ENCODE assay signal across 9 cellular contexts in the genomic region with DNA sequence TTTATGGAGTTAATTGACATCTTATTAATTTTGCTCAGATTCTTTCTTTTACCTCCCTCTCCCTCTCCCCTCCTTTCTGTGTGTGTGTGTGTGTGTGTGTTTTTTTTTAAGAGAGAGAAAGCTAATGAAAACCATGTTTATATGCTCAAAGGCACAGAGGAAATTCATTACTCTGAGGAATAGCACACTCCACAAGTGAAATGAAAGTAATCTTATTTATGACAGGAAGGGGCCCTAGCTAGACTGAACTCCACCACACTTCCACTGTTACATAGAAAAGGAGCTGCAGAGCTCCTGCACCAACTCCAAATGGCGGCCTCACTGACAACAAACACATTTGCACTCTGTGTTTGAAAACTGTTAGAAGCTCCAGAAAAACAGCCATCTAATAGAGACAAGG.
DNase-seq lines count a peak whose midpoint lies in the region; ATAC-seq and TF ChIP-seq lines count a peak whose summit lies in the region.
"Had no signal": no experiment of that assay in that cellular context is flagged by ENCODE, and none has a peak within 500 bp of the region (broad histone marks: within the 10 kb centered on the region; RNA-seq: fewer than 3 reads in every experiment).

No MANE protein-coding gene starts in this region.

- no peaks in the 10 kb centered on the region for H3K9me3 Mint-ChIP-seq in HFFc6
- H3K9me3 Mint-ChIP-seq in T-helper 1 cell treated with Interleukin-12 subunit alpha and Interleukin-12 subunit beta and Interleukin-4 antibody, amounts not matched to agents 30 μg/mL and 1 μg/mL, for 36 hours: no peaks in the 10 kb centered on the region

- H3K36me3 Mint-ChIP-seq in HFFc6 (ENCODE audit: low read depth): peaks cover 9% of the 10 kb centered on the region
- H3K36me3 Mint-ChIP-seq in T-helper 1 cell treated with Interleukin-12 subunit alpha and Interleukin-12 subunit beta and Interleukin-4 antibody, amounts not matched to agents 30 μg/mL and 1 μg/mL, for 36 hours (ENCODE audit: low read depth): no peaks in the 10 kb centered on the region

- H4K91ac ChIP-seq in mesenchymal stem cell (ENCODE audit: low read length): no peak overlapping the region

- peak overlapping the region; percentile 84 for H3K9ac ChIP-seq in mesenchymal stem cell (ENCODE audit: low read length)
- H3K9ac ChIP-seq: KMS-11 had no signal

- H3K27ac Mint-ChIP-seq in HFFc6: peak overlapping the region; percentile 56
- peak overlapping the region; percentile 53 for H3K27ac Mint-ChIP-seq in T-helper 1 cell treated with Interleukin-12 subunit alpha and Interleukin-12 subunit beta and Interleukin-4 antibody, amounts not matched to agents 30 μg/mL and 1 μg/mL, for 36 hours

- H3K36me3 ChIP-seq in mesenchymal stem cell (ENCODE audit: control insufficient read depth in 1 of 2, insufficient read depth in 2 of 2, low read depth in 1 of 2, low read length in 2 of 2): peaks cover 0 to 3% of the 10 kb centered on the region in 2 experiments

- H2BK5ac ChIP-seq in mesenchymal stem cell (ENCODE audit: low read depth, low read length, poor library complexity, severe bottlenecking): no peak overlapping the region

- peaks cover 83% of the 10 kb centered on the region for H3K4me1 Mint-ChIP-seq in HFFc6 (ENCODE audit: low read depth)
- H3K4me1 Mint-ChIP-seq in T-helper 1 cell treated with Interleukin-12 subunit alpha and Interleukin-12 subunit beta and Interleukin-4 antibody, amounts not matched to agents 30 μg/mL and 1 μg/mL, for 36 hours (ENCODE audit: low read depth): peaks cover 28% of the 10 kb centered on the region

- no peak overlapping the region for H2BK120ac ChIP-seq in mesenchymal stem cell (ENCODE audit: low read depth, low read length)

- peak overlapping the region in 1 of 2 experiments; percentile 55 for H3K4me3 ChIP-seq in mesenchymal stem cell (ENCODE audit: insufficient read depth in 1 of 2, low read depth in 1 of 2, low read length in 2 of 2)

- H2BK15ac ChIP-seq in mesenchymal stem cell (ENCODE audit: low read depth, poor library complexity, severe bottlenecking): no peak overlapping the region

- TF ChIP-seq CTCF in HFFc6 (IDR thresholded peaks at IDR 0.05): no peak

- no peaks in the 10 kb centered on the region for H3K27me3 Mint-ChIP-seq in HFFc6 (ENCODE audit: insufficient read depth)
- H3K27me3 Mint-ChIP-seq in T-helper 1 cell treated with Interleukin-12 subunit alpha and Interleukin-12 subunit beta and Interleukin-4 antibody, amounts not matched to agents 30 μg/mL and 1 μg/mL, for 36 hours (ENCODE audit: low read depth): no peaks in the 10 kb centered on the region

- H2AK5ac ChIP-seq in mesenchymal stem cell (ENCODE audit: low read length, severe bottlenecking): no peak overlapping the region

- no peak overlapping the region for H3K4me2 ChIP-seq in mesenchymal stem cell (ENCODE audit: low read length, poor library complexity, severe bottlenecking)
- H3K4me2 ChIP-seq: KMS-11 had no signal

- H3K4me3 Mint-ChIP-seq in HFFc6: peak overlapping the region; percentile 78
- H3K4me3 Mint-ChIP-seq in T-helper 1 cell treated with Interleukin-12 subunit alpha and Interleukin-12 subunit beta and Interleukin-4 antibody, amounts not matched to agents 30 μg/mL and 1 μg/mL, for 36 hours: peak overlapping the region; percentile 52

- H3K79me1 ChIP-seq in mesenchymal stem cell (replicated peaks; ENCODE audit: low read length, poor library complexity, severe bottlenecking): peaks cover 2% of the 10 kb centered on the region

- WGBS in mesenchymal stem cell: 9% methylated on average over 1 of the region's 1 CpG

- no peak overlapping the region for H3K27ac ChIP-seq in mesenchymal stem cell (ENCODE audit: low read length, poor library complexity, severe bottlenecking)
- H3K27ac ChIP-seq: KMS-11 had no signal

- no peak overlapping the region for H2BK12ac ChIP-seq in mesenchymal stem cell (ENCODE audit: low read length in 2 of 2)

- no peaks in the 10 kb centered on the region for H3K9me3 ChIP-seq in mesenchymal stem cell (ENCODE audit: control insufficient read depth, low read length)

- H3K27me3 ChIP-seq in mesenchymal stem cell (ENCODE audit: control insufficient read depth in 1 of 2, insufficient read depth in 1 of 2, low read length in 2 of 2): no peaks in the 10 kb centered on the region

- no peak overlapping the region for H2AFZ ChIP-seq in mesenchymal stem cell (ENCODE audit: low read depth, low read length)

- H4K8ac ChIP-seq in mesenchymal stem cell (ENCODE audit: low read length): no peak overlapping the region

- no peak overlapping the region for H3K23ac ChIP-seq in mesenchymal stem cell (ENCODE audit: low read length in 2 of 2)

- DNase-seq in HFFc6 (no peak), mesenchymal stem cell (peak; percentile 61), DMS 273 treated with DMSO at 0.1 percent for 48 hours (lab: John Stamatoyannopoulos, UW) (no peak), CD1c-positive myeloid dendritic cell (ENCODE audit: extremely low spot score) (no peak)
- no peak for DNase-seq in stimulated activated CD4-positive, alpha-beta T cell treated with anti-CD3 and anti-CD28 coated beads, Interleukin-2, amount 100 ng/mL, for 48 hours

- peak overlapping the region in 1 of 2 experiments; percentile 63 for H3K4ac ChIP-seq in mesenchymal stem cell (ENCODE audit: low read depth in 1 of 2, low read length in 2 of 2)

- H3K4me1 ChIP-seq in mesenchymal stem cell (ENCODE audit: control insufficient read depth, insufficient read depth, low read depth, low read length): peaks cover 5% of the 10 kb centered on the region

- H3K18ac ChIP-seq in mesenchymal stem cell (ENCODE audit: low read depth in 1 of 2, low read length in 2 of 2): no peak overlapping the region

- ATAC-seq in GM18511 (IDR thresholded peaks at IDR 0.05; ENCODE audit: unreplicated experiment) (peak; percentile 73), HG03280 (IDR thresholded peaks at IDR 0.05; ENCODE audit: unreplicated experiment) (no peak)

- no peak overlapping the region for H3K14ac ChIP-seq in mesenchymal stem cell (ENCODE audit: low read length in 2 of 2)
